6 cellular contexts compared by ENCODE assay signal in genomic region chr17:79959042-79959441, GRCh38.
"Had no signal": no experiment of that assay in that cellular context is flagged by ENCODE, and none has a peak within 500 bp of the region (broad histone marks: within the 10 kb centered on the region; RNA-seq: fewer than 3 reads in every experiment).

No MANE protein-coding gene starts in this region.

- H3K4me3 ChIP-seq: GM23338 had no signal

- H3K4me2 ChIP-seq: GM23338 had no signal

- H2AFZ ChIP-seq: GM23338 had no signal

- FAIRE-seq: H1, H54, HTR-8/SVneo had no signal

- DNase-seq: HCEC 1CT, KBM-7 had no signal

- ATAC-seq: GM23338 had no signal
